In genomic region chr20:40945754-40946451, GRCh38 we compare ENCODE assay signal across 7 cellular contexts.
DNase-seq lines count a peak whose midpoint lies in the region; ATAC-seq and TF ChIP-seq lines count a peak whose summit lies in the region.

No MANE protein-coding gene starts in this region.

- H3K36me3 ChIP-seq in GM06990 (ENCODE audit: control insufficient read depth, insufficient read depth, low read length) (no peaks in the 10 kb centered on the region), MG63 (no peaks in the 10 kb centered on the region), heart right ventricle (no peaks in the 10 kb centered on the region)

- 54 to 55% methylated on average over 12 of the region's 12 CpGs for WGBS in heart right ventricle, 2 donors

- intact Hi-C loops in heart right ventricle (cut with DNase I), result loop anchor here in 7 of 10 donors (5.0 to 10.0 kb wide), 6 partner anchors 141 to 1679 kb away; no protein-coding TSS in a partner anchor

- H3K9me3 ChIP-seq in MG63 (no peaks in the 10 kb centered on the region), heart right ventricle (no peaks in the 10 kb centered on the region)

- POLR2A ChIA-PET in naive thymus-derived CD8-positive, alpha-beta T cell (lab: Charles Lee), result no interaction called here

- peaks cover 0 to 15% (median 1%) of the 10 kb centered on the region in 5 donors for H3K27me3 Mint-ChIP-seq in naive thymus-derived CD8-positive, alpha-beta T cell

- H3K27me3 ChIP-seq in GM06990 (replicated peaks; ENCODE audit: control insufficient read depth, insufficient read depth, low read length) (no peaks in the 10 kb centered on the region; the same call in 1 of the 2 replicates), MG63 (no peaks in the 10 kb centered on the region), heart right ventricle (peaks cover 0 to 31% (median 18%) of the 10 kb centered on the region in 7 donors)

- TF ChIP-seq CTCF in GM06990 (IDR thresholded peaks at IDR 0.05; ENCODE audit: insufficient read depth, low read length, poor library complexity, severe bottlenecking) (peak; percentile 73), WI38 (IDR thresholded peaks at IDR 0.05; ENCODE audit: low read depth, low read length) (peak; percentile 52), heart right ventricle (IDR thresholded peaks at IDR 0.05) (peak in 8 of 9 donors; percentile 18 to 74 (median 64))

- no peak overlapping the region for H3K27ac ChIP-seq in heart right ventricle

- H3K36me3 Mint-ChIP-seq in naive thymus-derived CD8-positive, alpha-beta T cell, result no peaks in the 10 kb centered on the region

- DNase-seq in GM06990 (ENCODE audit: extremely low read depth, insufficient read length) (no peak), MG63 (peak; percentile 49), heart right ventricle (peak; percentile 27 to 61), retina (peak; percentile 88), NCI-H2029 treated with DMSO at 0.1 percent for 48 hours (lab: John Stamatoyannopoulos, UW) (no peak)
- no peak for DNase-seq in naive thymus-derived CD8-positive, alpha-beta T cell

- peaks cover 0 to 18% (median 0%) of the 10 kb centered on the region in 4 donors for H3K4me1 Mint-ChIP-seq in naive thymus-derived CD8-positive, alpha-beta T cell

- H3K4me1 ChIP-seq in heart right ventricle, result peaks cover 0 to 5% (median 0%) of the 10 kb centered on the region in 9 donors

- H3K9me3 Mint-ChIP-seq in naive thymus-derived CD8-positive, alpha-beta T cell, result no peaks in the 10 kb centered on the region

- peak; percentile 74 to 90 (median 84) for ATAC-seq in heart right ventricle
- no peak for ATAC-seq in naive thymus-derived CD8-positive, alpha-beta T cell

- H3K4me3 Mint-ChIP-seq in naive thymus-derived CD8-positive, alpha-beta T cell, result peak overlapping the region in 1 of 10 donors; percentile 45

- peak overlapping the region in 1 of 10 donors; percentile 9 for H3K27ac Mint-ChIP-seq in naive thymus-derived CD8-positive, alpha-beta T cell

- H3K4me3 ChIP-seq in GM06990 (replicated peaks; ENCODE audit: low read depth, low read length) (no peak overlapping the region), MG63 (no peak overlapping the region), WI38 (ENCODE audit: low read depth, low read length) (no peak overlapping the region), heart right ventricle (no peak overlapping the region)

Comparison
In these comparisons a context has a peak if more than half of its experiments do, and no peak if none do; other contexts are left out.
1. DNase-seq: peak in MG63 (single experiment), heart right ventricle (2 of 2) and retina (single experiment); none in GM06990 (single experiment), NCI-H2029 treated with DMSO at 0.1 percent for 48 hours (single experiment) and naive thymus-derived CD8-positive, alpha-beta T cell (0 of 10).
2. ATAC-seq: peak in heart right ventricle (8 of 8); none in naive thymus-derived CD8-positive, alpha-beta T cell (0 of 2).
3. Peak in every context shown above with its lines, with median percentiles within 50 percentile points of each other: CTCF ChIP-seq.